14 cellular contexts compared by ENCODE assay signal in the genomic region with DNA sequence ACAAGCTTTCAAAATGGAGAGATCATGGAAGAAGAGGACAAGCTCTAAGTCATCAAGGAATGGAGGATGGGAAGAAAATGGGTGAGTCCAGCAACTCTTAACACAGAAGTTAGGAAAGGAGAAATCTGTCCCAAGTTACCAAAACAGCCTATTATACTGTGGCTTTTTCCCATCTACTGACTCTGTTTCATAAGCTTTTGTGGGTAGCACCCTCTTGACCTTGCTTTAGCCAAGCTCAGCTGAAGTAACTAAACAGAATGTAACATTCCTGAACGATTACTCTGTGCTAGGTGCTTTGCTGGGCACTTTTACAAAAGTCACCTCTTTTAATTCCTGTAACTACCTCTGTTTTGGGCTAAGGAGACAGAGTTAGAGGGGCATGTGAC. TPM values are rescaled to one million over a fixed set of nuclear protein-coding genes. Genes with fewer than 3 reads are reported as not detected.
A peak's percentile ranks its signal among the peaks of the same experiment; 100 is the strongest.
DNase-seq lines count a peak whose midpoint lies in the region; ATAC-seq, FAIRE-seq and TF ChIP-seq lines count a peak whose summit lies in the region.
"Had no signal": no experiment of that assay in that cellular context is flagged by ENCODE, and none has a peak within 500 bp of the region (broad histone marks: within the 10 kb centered on the region; RNA-seq: fewer than 3 reads in every experiment).

No MANE protein-coding gene starts in this region.

- H3K4me2 ChIP-seq in GM23338, result no peak overlapping the region

- H3K4me1 Mint-ChIP-seq in MCF 10A (ENCODE audit: insufficient read depth, unreplicated experiment) (peaks cover 11% of the 10 kb centered on the region), GM23338 (peaks cover 10% of the 10 kb centered on the region; the same call in 2 of the 3 replicates)
- H3K4me1 Mint-ChIP-seq: activated T-helper 17 cell treated with anti-CD3 and anti-CD28 coated beads, Interleukin-2, amount 50 U/mL, for 72 hours had no signal

- no peak overlapping the region for H2AFZ ChIP-seq in GM23338

- H4K20me1 ChIP-seq in GM23338 (replicated peaks; ENCODE audit: insufficient read depth), result no peaks in the 10 kb centered on the region

- H3K4me3 Mint-ChIP-seq in MCF 10A (ENCODE audit: unreplicated experiment) (no peak overlapping the region), GM23338 (no peak overlapping the region)
- H3K4me3 Mint-ChIP-seq: activated CD4-positive, alpha-beta T cell treated with anti-CD3 and anti-CD28 coated beads, Interleukin-2, amount 10 ng/mL, durations not matched to agents 7 days and 5 days; activated T-helper 17 cell treated with anti-CD3 and anti-CD28 coated beads, Interleukin-2, amount 50 U/mL, for 72 hours; nephron progenitor cell; type B pancreatic cell had no signal

- DNase-seq in MCF 10A (ENCODE audit: unreplicated experiment) (peak; percentile 29), breast epithelium (ENCODE audit: low spot score in 2 of 2) (no peak), RCC 7860 (ENCODE audit: low spot score) (peak; percentile 70), fibroblast of the aortic adventitia (ENCODE audit: low read depth) (peak; percentile 51), GM23338 (ENCODE audit: low spot score) (no peak), sigmoid colon (no peak), NCI-H187 (lab: John Stamatoyannopoulos, UW) (no peak)
- DNase-seq: activated CD4-positive, alpha-beta T cell treated with anti-CD3 and anti-CD28 coated beads, Interleukin-2, amount 10 ng/mL, durations not matched to agents 7 days and 5 days; AML-193; nephron progenitor cell had no signal

- H3K27ac Mint-ChIP-seq in MCF 10A (ENCODE audit: low read depth, unreplicated experiment), result no peak overlapping the region
- H3K27ac Mint-ChIP-seq in GM23338, result no peak overlapping the region
- H3K27ac Mint-ChIP-seq: activated CD4-positive, alpha-beta T cell treated with anti-CD3 and anti-CD28 coated beads, Interleukin-2, amount 10 ng/mL, durations not matched to agents 7 days and 5 days; activated T-helper 17 cell treated with anti-CD3 and anti-CD28 coated beads, Interleukin-2, amount 50 U/mL, for 72 hours; nephron progenitor cell; type B pancreatic cell had no signal

- no peak overlapping the region for H3K4me3 ChIP-seq in breast epithelium
- H3K4me3 ChIP-seq in fibroblast of the aortic adventitia (ENCODE audit: low read depth, low read length), result no peak overlapping the region
- no peak overlapping the region for H3K4me3 ChIP-seq in GM23338
- no peak overlapping the region for H3K4me3 ChIP-seq in sigmoid colon

- no peak for TF ChIP-seq CTCF in MCF 10A (IDR thresholded peaks at IDR 0.05; ENCODE audit: unreplicated experiment)
- no peak for TF ChIP-seq CTCF in breast epithelium (IDR thresholded peaks at IDR 0.05)
- TF ChIP-seq CTCF in fibroblast of the aortic adventitia (IDR thresholded peaks at IDR 0.05; ENCODE audit: insufficient read depth, low read length), result no peak
- no peak for TF ChIP-seq CTCF in GM23338 (conservative IDR thresholded peaks at IDR 0.05; ENCODE audit: low read depth in 2 of 2)
- no peak for TF ChIP-seq CTCF in sigmoid colon (IDR thresholded peaks at IDR 0.05)

- H3K36me3 ChIP-seq in breast epithelium, result no peaks in the 10 kb centered on the region
- H3K36me3 ChIP-seq in GM23338 (ENCODE audit: insufficient read depth), result no peaks in the 10 kb centered on the region
- H3K36me3 ChIP-seq in sigmoid colon, result no peaks in the 10 kb centered on the region

- 38 to 72% methylated on average over 1 of the region's 1 CpG for WGBS in sigmoid colon, 2 donors

- H3K9me3 ChIP-seq in breast epithelium (no peaks in the 10 kb centered on the region), sigmoid colon (no peaks in the 10 kb centered on the region)

- H3K27me3 ChIP-seq in breast epithelium, result peaks cover 0 to 37% of the 10 kb centered on the region in 2 donors
- no peaks in the 10 kb centered on the region for H3K27me3 ChIP-seq in GM23338 (ENCODE audit: insufficient read depth)
- no peaks in the 10 kb centered on the region for H3K27me3 ChIP-seq in sigmoid colon

- no peaks in the 10 kb centered on the region for H3K79me2 ChIP-seq in GM23338 (replicated peaks; ENCODE audit: insufficient read depth)

- H3F3A ChIP-seq in GM23338 (replicated peaks; ENCODE audit: low read depth), result no peaks in the 10 kb centered on the region

- H3K36me3 Mint-ChIP-seq in MCF 10A (ENCODE audit: insufficient read depth, unreplicated experiment) (peaks cover 4% of the 10 kb centered on the region), GM23338 (ENCODE audit: low read depth) (no peaks in the 10 kb centered on the region; the same call in 2 of the 3 replicates)
- H3K36me3 Mint-ChIP-seq: type B pancreatic cell had no signal

- H3K9me2 ChIP-seq in GM23338 (ENCODE audit: insufficient read depth), result no peaks in the 10 kb centered on the region

- ATAC-seq in GM23338, result no peak
- no peak for ATAC-seq in GM19328 (IDR thresholded peaks at IDR 0.05; ENCODE audit: unreplicated experiment)
- ATAC-seq: activated T-helper 17 cell treated with anti-CD3 and anti-CD28 coated beads, Interleukin-2, amount 50 U/mL, for 72 hours had no signal

- intact Hi-C loops in MCF 10A (cut with micrococcal nuclease), result loop anchor here (10.0 kb wide), 1 partner anchor 383 kb away; no protein-coding TSS in a partner anchor
- intact Hi-C loops in breast epithelium (cut with DNase I; ENCODE audit: low total_unique reads), result no loop called here
- intact Hi-C loops in sigmoid colon (cut with DNase I), result no loop called here

- POLR2A ChIA-PET in MCF 10A (lab: Yijun Ruan, JAX), result interaction anchor here (0.6 kb wide), 1 partner anchor 11 kb away, joined by 3 read pairs; no protein-coding TSS in a partner anchor

- peak; percentile 95 for FAIRE-seq in RCC 7860 (lab: Jason Lieb, UNC)
- FAIRE-seq: frontal cortex had no signal

- TF ChIP-seq EP300 in sigmoid colon (IDR thresholded peaks at IDR 0.05), result no peak

- CTCF ChIA-PET in MCF 10A (lab: Yijun Ruan, JAX), result interaction anchor here (0.7 to 2.4 kb wide), 3 partner anchors 12 to 157 kb away, joined by 3 to 19 read pairs (median 4); no protein-coding TSS in a partner anchor

- BruUV-seq in MCF 10A (replicated peaks; lab: Mats Ljungman, UMichigan), result no TSS peak

- no peaks in the 10 kb centered on the region for H3K9me3 Mint-ChIP-seq in MCF 10A (ENCODE audit: unreplicated experiment)
- no peaks in the 10 kb centered on the region; the same call in 2 of the 3 replicates for H3K9me3 Mint-ChIP-seq in GM23338
- H3K9me3 Mint-ChIP-seq: activated CD4-positive, alpha-beta T cell treated with anti-CD3 and anti-CD28 coated beads, Interleukin-2, amount 10 ng/mL, durations not matched to agents 7 days and 5 days; activated T-helper 17 cell treated with anti-CD3 and anti-CD28 coated beads, Interleukin-2, amount 50 U/mL, for 72 hours; type B pancreatic cell had no signal

- H3K27me3 Mint-ChIP-seq in MCF 10A (ENCODE audit: insufficient read depth, unreplicated experiment) (peaks cover 65% of the 10 kb centered on the region), GM23338 (ENCODE audit: insufficient read depth, low read depth, poor library complexity) (peaks cover 10% of the 10 kb centered on the region)
- H3K27me3 Mint-ChIP-seq: activated CD4-positive, alpha-beta T cell treated with anti-CD3 and anti-CD28 coated beads, Interleukin-2, amount 10 ng/mL, durations not matched to agents 7 days and 5 days; activated T-helper 17 cell treated with anti-CD3 and anti-CD28 coated beads, Interleukin-2, amount 50 U/mL, for 72 hours; type B pancreatic cell had no signal

- H3K4me1 ChIP-seq in breast epithelium (no peaks in the 10 kb centered on the region), GM23338 (ENCODE audit: insufficient read depth) (no peaks in the 10 kb centered on the region), sigmoid colon (no peaks in the 10 kb centered on the region)

- TF ChIP-seq POLR2A in breast epithelium (IDR thresholded peaks at IDR 0.05), result no peak
- TF ChIP-seq POLR2A in sigmoid colon (IDR thresholded peaks at IDR 0.05), result no peak

- H3K27ac ChIP-seq in breast epithelium (no peak overlapping the region), GM23338 (ENCODE audit: low read depth) (no peak overlapping the region), sigmoid colon (no peak overlapping the region)

RNA-seq across cellular contexts. Expression of gene MAP7D2, which starts 54.8 kb away (rescaled TPM):
- 0.19 TPM in 1 of 2 replicates, not detected in the other for total RNA-seq in MCF 10A (2022)
- total RNA-seq in breast epithelium, result 1 to 10 TPM in 2 of 3 donors, under 1 TPM in 1; 0.48 to 2.2 (median 1.3) TPM
- total RNA-seq in fibroblast of the aortic adventitia (ENCODE audit: low replicate concordance), result 0.18 and 1.2 TPM in 2 replicates
- 0.90 and 0.97 TPM in 2 replicates for total RNA-seq in GM23338 (2014; rRNA removed; shearing (Covaris generic))
- 1.5 and 1.6 TPM in 2 replicates for polyA plus RNA-seq in GM23338 (2016; fragmentation: Nextera tagmentation; extraction: Ambion mirVana)
- total RNA-seq in sigmoid colon, result 1 to 10 TPM in 2 of 4 donors, under 1 TPM in 2; 0.66 to 1.4 (median 0.89) TPM
- 1 to 10 TPM; 1.8 to 2.5 (median 2.1) TPM for polyA plus RNA-seq in sigmoid colon

Comparison
In these comparisons a context has a peak if more than half of its experiments do, and no peak if none do; other contexts are left out.
1. DNase-seq: peak in MCF 10A (single experiment), RCC 7860 (single experiment) and fibroblast of the aortic adventitia (single experiment); none in breast epithelium (0 of 2), GM23338 (single experiment), sigmoid colon (single experiment) and NCI-H187 (0 of 2).